In genomic region chr7:41425926-41426325, GRCh38 we compare ENCODE assay signal across 14 cellular contexts.
DNase-seq lines count a peak whose midpoint lies in the region; ATAC-seq and TF ChIP-seq lines count a peak whose summit lies in the region.
"Had no signal": no experiment of that assay in that cellular context is flagged by ENCODE, and none has a peak within 500 bp of the region (broad histone marks: within the 10 kb centered on the region; RNA-seq: fewer than 3 reads in every experiment).

No MANE protein-coding gene starts in this region.

- no peak overlapping the region for H3K9ac ChIP-seq in MM.1S (ENCODE audit: low read length)
- H3K9ac ChIP-seq: BLaER1 had no signal

- no peaks in the 10 kb centered on the region for H4K20me1 ChIP-seq in MM.1S (ENCODE audit: insufficient read depth, low read length)
- H4K20me1 ChIP-seq: BLaER1 had no signal

- H3K4me3 ChIP-seq in epithelial cell of esophagus (ENCODE audit: low read length) (no peak overlapping the region), spleen (no peak overlapping the region), MM.1S (ENCODE audit: low read length) (no peak overlapping the region)
- H3K4me3 ChIP-seq: BLaER1, SJCRH30 had no signal

- TF ChIP-seq CTCF in epithelial cell of esophagus (IDR thresholded peaks at IDR 0.05; ENCODE audit: insufficient read depth, low read depth, low read length, missing control alignments) (no peak), spleen (IDR thresholded peaks at IDR 0.05 in 8 of 11, conservative IDR thresholded peaks at IDR 0.05 in 3 of 11) (no peak), MM.1S (IDR thresholded peaks at IDR 0.05; ENCODE audit: low read length) (no peak)

- no peak for ATAC-seq in HG03097 (IDR thresholded peaks at IDR 0.05; ENCODE audit: low FRiP score, unreplicated experiment)

- H3F3A ChIP-seq in MM.1S (ENCODE audit: insufficient read depth, low read length), result no peaks in the 10 kb centered on the region

- no peak overlapping the region for H3K4me2 ChIP-seq in MM.1S (ENCODE audit: low read depth, low read length)
- H3K4me2 ChIP-seq: BLaER1 had no signal

- H3K27ac ChIP-seq in spleen (no peak overlapping the region), MM.1S (ENCODE audit: low read length) (no peak overlapping the region)
- H3K27ac ChIP-seq: BLaER1, SJCRH30 had no signal

- H3K9me3 ChIP-seq in spleen, result no peaks in the 10 kb centered on the region
- no peaks in the 10 kb centered on the region for H3K9me3 ChIP-seq in MM.1S (replicated peaks; ENCODE audit: insufficient read depth, low read length)
- H3K9me3 ChIP-seq: BLaER1, SJCRH30 had no signal

- H3K36me3 ChIP-seq in spleen, result no peaks in the 10 kb centered on the region
- no peaks in the 10 kb centered on the region for H3K36me3 ChIP-seq in MM.1S (replicated peaks; ENCODE audit: insufficient read depth, low read length)
- H3K36me3 ChIP-seq: BLaER1, SJCRH30 had no signal

- peak; percentile 90 for DNase-seq in Daoy (ENCODE audit: low read depth)
- DNase-seq in RKO (ENCODE audit: low spot score), result peak; percentile 0
- peak; percentile 92 for DNase-seq in epithelial cell of esophagus (ENCODE audit: low read depth)
- DNase-seq in non-pigmented ciliary epithelial cell (ENCODE audit: low read depth), result peak; percentile 68
- DNase-seq in activated effector memory CD4-positive, alpha-beta T cell treated with anti-CD3 and anti-CD28 coated beads, Interleukin-2, amount 50 U/mL, for 16 hours, result no peak
- DNase-seq in spleen, result no peak
- no peak for DNase-seq in MM.1S
- DNase-seq: cerebellar nuclear complex, DND-41, NCI-H2029, NCI-H774, SJCRH30 had no signal

- H3K4me1 ChIP-seq in spleen (no peaks in the 10 kb centered on the region), MM.1S (ENCODE audit: low read length) (no peaks in the 10 kb centered on the region)
- H3K4me1 ChIP-seq: BLaER1, SJCRH30 had no signal

- no peaks in the 10 kb centered on the region for H3K79me2 ChIP-seq in MM.1S (ENCODE audit: low read length)

- intact Hi-C loops in spleen (cut with DNase I; ENCODE audit: low total_unique reads), result no loop called here

- no peaks in the 10 kb centered on the region for H3K27me3 ChIP-seq in spleen (replicated peaks in 1 of 7)
- H3K27me3 ChIP-seq in MM.1S (replicated peaks; ENCODE audit: insufficient read depth, low read length), result no peaks in the 10 kb centered on the region
- H3K27me3 ChIP-seq: BLaER1, SJCRH30 had no signal

- 76 to 92% (median 87%) methylated on average over 3 of the region's 3 CpGs for WGBS in spleen, 5 donors

- H2AFZ ChIP-seq in MM.1S (ENCODE audit: low read length), result no peak overlapping the region

- no peaks in the 10 kb centered on the region for H3K9me2 ChIP-seq in MM.1S (replicated peaks; ENCODE audit: insufficient read depth, low read length)

- TF ChIP-seq POLR2A in spleen (IDR thresholded peaks at IDR 0.05), result no peak

Comparison
In these comparisons a context has a peak if more than half of its experiments do, and no peak if none do; other contexts are left out.
1. DNase-seq: peak in Daoy (single experiment), RKO (single experiment), epithelial cell of esophagus (single experiment) and non-pigmented ciliary epithelial cell (single experiment); none in activated effector memory CD4-positive, alpha-beta T cell treated with anti-CD3 and anti-CD28 coated beads, Interleukin-2, amount 50 U/mL, for 16 hours (single experiment), spleen (single experiment) and MM.1S (single experiment).